Comparison of ENCODE assay signal across 8 cellular contexts in genomic region chr10:79562135-79562756, GRCh38. TPM values are rescaled to one million over a fixed set of nuclear protein-coding genes. Genes with fewer than 3 reads are reported as not detected.
DNase-seq lines count a peak whose midpoint lies in the region; ATAC-seq, FAIRE-seq and TF ChIP-seq lines count a peak whose summit lies in the region.

No MANE protein-coding gene starts in this region.

- no peak for FAIRE-seq in GM12892 (lab: Jason Lieb, UNC)

- H3K9me2 ChIP-seq in HCT116 (ENCODE audit: insufficient read depth) = no peaks in the 10 kb centered on the region

- H3K4me1 ChIP-seq in HCT116 (ENCODE audit: control insufficient read depth in 1 of 2, insufficient read depth in 2 of 2, low read length in 2 of 2) = no peaks in the 10 kb centered on the region

- no peaks in the 10 kb centered on the region for H4K20me1 ChIP-seq in HCT116 (ENCODE audit: insufficient read depth)

- peak; percentile 98 for ATAC-seq in HCT116

- intact Hi-C loops in HCT116 (cut with micrococcal nuclease) = loop anchor here (1.0 to 10.0 kb wide), 3 partner anchors 47 to 483 kb away; no protein-coding TSS in a partner anchor

- H2AFZ ChIP-seq in HCT116 (ENCODE audit: low read depth, low read length, poor library complexity, severe bottlenecking) = peak overlapping the region; percentile 64

- no peak overlapping the region for H3K27ac ChIP-seq in HCT116 (ENCODE audit: low read depth, low read length)

- no peak overlapping the region for H3K4me2 ChIP-seq in HCT116 (ENCODE audit: low read length)

- TF ChIP-seq CTCF in GM10248 (IDR thresholded peaks at IDR 0.05; ENCODE audit: control extremely low read depth, extremely low read depth, low read depth, missing control alignments) (peak; percentile 90), HCT116 (IDR thresholded peaks at IDR 0.05 in 2 of 3, conservative IDR thresholded peaks at IDR 0.05 in 1 of 3; ENCODE audit: borderline replicate concordance in 1 of 3, insufficient read depth in 1 of 3, low read depth in 2 of 3, low read length in 2 of 3) (peak; percentile 82 to 95 (median 94))

- no peak overlapping the region for H3K4me3 ChIP-seq in HCT116 (replicated peaks in 1 of 2; ENCODE audit: low read depth in 1 of 2, low read length in 2 of 2)

- no peak for TF ChIP-seq POLR2A in HCT116 (IDR thresholded peaks at IDR 0.05; ENCODE audit: borderline replicate concordance, extremely low read depth, insufficient read depth, insufficient read length)
- no peak for TF ChIP-seq POLR2A in GM12892 (IDR thresholded peaks at IDR 0.05; ENCODE audit: low read depth, low read length)

- H3K9me3 ChIP-seq in HCT116 (ENCODE audit: control insufficient read depth in 1 of 2, insufficient read depth in 1 of 2, low read depth in 1 of 2, low read length in 2 of 2) = no peaks in the 10 kb centered on the region

- no peaks in the 10 kb centered on the region for H3K79me2 ChIP-seq in HCT116 (ENCODE audit: insufficient read depth, low read length)

- POLR2A ChIA-PET in GM10248 (lab: Yijun Ruan, JAX) = no interaction called here
- POLR2A ChIA-PET in HCT116 (lab: Charles Lee) = no interaction called here

- no TSS peak for BruUV-seq in HCT116 (replicated peaks; lab: Mats Ljungman, UMichigan)

- RAD21 ChIA-PET in HCT116 (lab: Charles Lee; ENCODE audit: low non-redundant PET in 1 of 2, low total read pairs in 2 of 2, uncharacterized antibody in 2 of 2, unreplicated experiment in 2 of 2) = no interaction called here

- no peaks in the 10 kb centered on the region for H3K36me3 ChIP-seq in HCT116 (ENCODE audit: control insufficient read depth in 1 of 2, insufficient read depth in 2 of 2, low read length in 2 of 2)

- H3K9ac ChIP-seq in HCT116 (ENCODE audit: low read length) = no peak overlapping the region

- peak; percentile 83 for TF ChIP-seq RAD21 in HCT116 (IDR thresholded peaks at IDR 0.05; ENCODE audit: low read depth)

- CTCF ChIA-PET in GM10248 (lab: Yijun Ruan, JAX) (interaction anchor here (1.0 to 2.8 kb wide), 5 partner anchors 10 to 699 kb away, joined by 3 to 14 read pairs (median 3); no protein-coding TSS in a partner anchor), HCT116 (lab: Charles Lee) (no interaction called here)

- H3K27me3 ChIP-seq in HCT116 (ENCODE audit: insufficient read depth, low read length) = no peaks in the 10 kb centered on the region

- DNase-seq in GM10248 (ENCODE audit: extremely low spot score) = peak; percentile 62
- peak; percentile 34 for DNase-seq in HCT116 (ENCODE audit: low read depth, low spot score)
- peak; percentile 60 for DNase-seq in NAMALWA (ENCODE audit: low spot score)
- peak; percentile 10 to 44 (median 32) for DNase-seq in activated CD4-positive, CD25-positive, alpha-beta regulatory T cell (lab: John Stamatoyannopoulos, UW)
- DNase-seq in cerebellum (ENCODE audit: low spot score) = peak; percentile 54
- DNase-seq in left kidney (ENCODE audit: low read depth, low spot score) = peak; percentile 88
- peak; percentile 25 to 63 (median 40) for DNase-seq in stimulated activated CD4-positive, alpha-beta T cell treated with anti-CD3 and anti-CD28 coated beads, TNF-alpha, amount 100 ng/mL, for 24 hours (ENCODE audit: low read depth in 3 of 3)
- no peak for DNase-seq in GM12892 (ENCODE audit: insufficient read length)

TF ChIP-seq in HCT116, 20 proteins besides CTCF, POLR2A, EP300 and RAD21:
- peak; percentile 17 for TF ChIP-seq TCF7L2 (IDR thresholded peaks at IDR 0.05; ENCODE audit: borderline replicate concordance, extremely low read depth, insufficient read depth, insufficient read length)
- TF ChIP-seq CEBPB (IDR thresholded peaks at IDR 0.05; ENCODE audit: low read depth) = no peak
- TF ChIP-seq EZH2 (IDR thresholded peaks at IDR 0.05) = no peak
- TF ChIP-seq EGR1 (IDR thresholded peaks at IDR 0.05; ENCODE audit: low read depth) = no peak
- no peak for TF ChIP-seq POLR2AphosphoS5 (IDR thresholded peaks at IDR 0.05; ENCODE audit: low read depth, low read length)
- TF ChIP-seq, protein P1, sequence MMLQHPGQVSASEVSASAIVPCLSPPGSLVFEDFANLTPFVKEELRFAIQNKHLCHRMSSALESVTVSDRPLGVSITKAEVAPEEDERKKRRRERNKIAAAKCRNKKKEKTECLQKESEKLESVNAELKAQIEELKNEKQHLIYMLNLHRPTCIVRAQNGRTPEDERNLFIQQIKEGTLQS (IDR thresholded peaks at IDR 0.05) = no peak
- TF ChIP-seq JUND (IDR thresholded peaks at IDR 0.05) = no peak
- no peak for TF ChIP-seq YY1 (IDR thresholded peaks at IDR 0.05; ENCODE audit: extremely low read depth, insufficient replicate concordance, low read depth, low read length)
- TF ChIP-seq FOSL1 (IDR thresholded peaks at IDR 0.05; ENCODE audit: low read depth) = no peak
- TF ChIP-seq, protein P2, sequence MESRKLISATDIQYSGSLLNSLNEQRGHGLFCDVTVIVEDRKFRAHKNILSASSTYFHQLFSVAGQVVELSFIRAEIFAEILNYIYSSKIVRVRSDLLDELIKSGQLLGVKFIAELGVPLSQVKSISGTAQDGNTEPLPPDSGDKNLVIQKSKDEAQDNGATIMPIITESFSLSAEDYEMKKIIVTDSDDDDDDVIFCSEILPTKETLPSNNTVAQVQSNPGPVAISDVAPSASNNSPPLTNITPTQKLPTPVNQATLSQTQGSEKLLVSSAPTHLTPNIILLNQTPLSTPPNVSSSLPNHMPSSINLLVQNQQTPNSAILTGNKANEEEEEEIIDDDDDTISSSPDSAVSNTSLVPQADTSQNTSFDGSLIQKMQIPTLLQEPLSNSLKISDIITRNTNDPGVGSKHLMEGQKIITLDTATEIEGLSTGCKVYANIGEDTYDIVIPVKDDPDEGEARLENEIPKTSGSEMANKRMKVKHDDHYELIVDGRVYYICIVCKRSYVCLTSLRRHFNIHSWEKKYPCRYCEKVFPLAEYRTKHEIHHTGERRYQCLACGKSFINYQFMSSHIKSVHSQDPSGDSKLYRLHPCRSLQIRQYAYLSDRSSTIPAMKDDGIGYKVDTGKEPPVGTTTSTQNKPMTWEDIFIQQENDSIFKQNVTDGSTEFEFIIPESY (IDR thresholded peaks at IDR 0.05; ENCODE audit: extremely low read depth, insufficient replicate concordance, low read length) = no peak
- no peak for TF ChIP-seq ELF1 (IDR thresholded peaks at IDR 0.05; ENCODE audit: borderline replicate concordance, low read depth)
- no peak for TF ChIP-seq ZNF274 (IDR thresholded peaks at IDR 0.05; ENCODE audit: low read depth, low read length)
- TF ChIP-seq EZH2phosphoT487 (IDR thresholded peaks at IDR 0.05; ENCODE audit: borderline replicate concordance) = no peak
- TF ChIP-seq, protein P3, sequence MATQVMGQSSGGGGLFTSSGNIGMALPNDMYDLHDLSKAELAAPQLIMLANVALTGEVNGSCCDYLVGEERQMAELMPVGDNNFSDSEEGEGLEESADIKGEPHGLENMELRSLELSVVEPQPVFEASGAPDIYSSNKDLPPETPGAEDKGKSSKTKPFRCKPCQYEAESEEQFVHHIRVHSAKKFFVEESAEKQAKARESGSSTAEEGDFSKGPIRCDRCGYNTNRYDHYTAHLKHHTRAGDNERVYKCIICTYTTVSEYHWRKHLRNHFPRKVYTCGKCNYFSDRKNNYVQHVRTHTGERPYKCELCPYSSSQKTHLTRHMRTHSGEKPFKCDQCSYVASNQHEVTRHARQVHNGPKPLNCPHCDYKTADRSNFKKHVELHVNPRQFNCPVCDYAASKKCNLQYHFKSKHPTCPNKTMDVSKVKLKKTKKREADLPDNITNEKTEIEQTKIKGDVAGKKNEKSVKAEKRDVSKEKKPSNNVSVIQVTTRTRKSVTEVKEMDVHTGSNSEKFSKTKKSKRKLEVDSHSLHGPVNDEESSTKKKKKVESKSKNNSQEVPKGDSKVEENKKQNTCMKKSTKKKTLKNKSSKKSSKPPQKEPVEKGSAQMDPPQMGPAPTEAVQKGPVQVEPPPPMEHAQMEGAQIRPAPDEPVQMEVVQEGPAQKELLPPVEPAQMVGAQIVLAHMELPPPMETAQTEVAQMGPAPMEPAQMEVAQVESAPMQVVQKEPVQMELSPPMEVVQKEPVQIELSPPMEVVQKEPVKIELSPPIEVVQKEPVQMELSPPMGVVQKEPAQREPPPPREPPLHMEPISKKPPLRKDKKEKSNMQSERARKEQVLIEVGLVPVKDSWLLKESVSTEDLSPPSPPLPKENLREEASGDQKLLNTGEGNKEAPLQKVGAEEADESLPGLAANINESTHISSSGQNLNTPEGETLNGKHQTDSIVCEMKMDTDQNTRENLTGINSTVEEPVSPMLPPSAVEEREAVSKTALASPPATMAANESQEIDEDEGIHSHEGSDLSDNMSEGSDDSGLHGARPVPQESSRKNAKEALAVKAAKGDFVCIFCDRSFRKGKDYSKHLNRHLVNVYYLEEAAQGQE (IDR thresholded peaks at IDR 0.05; ENCODE audit: low read depth) = no peak
- TF ChIP-seq, protein P4, sequence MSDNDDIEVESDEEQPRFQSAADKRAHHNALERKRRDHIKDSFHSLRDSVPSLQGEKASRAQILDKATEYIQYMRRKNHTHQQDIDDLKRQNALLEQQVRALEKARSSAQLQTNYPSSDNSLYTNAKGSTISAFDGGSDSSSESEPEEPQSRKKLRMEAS (IDR thresholded peaks at IDR 0.05) = 0 out of 2 replicates have a peak, but pooled peaks have one; percentile 43
- no peak for TF ChIP-seq CBX3 (IDR thresholded peaks at IDR 0.05; ENCODE audit: low read depth)
- TF ChIP-seq SIN3A (IDR thresholded peaks at IDR 0.05; ENCODE audit: low read depth) = no peak

RNA-seq across cellular contexts. Expression of gene SFTPA2, which starts 2.0 kb away (rescaled TPM):
- 6.9 TPM for total RNA-seq in HCT116 (2021; ENCODE audit: unreplicated experiment)
- polyA plus RNA-seq in HCT116 (2012) = 0.12 TPM in 1 of 2 replicates, not detected in the other
- total RNA-seq in cerebellum = 6.1 TPM
- not detected for polyA plus RNA-seq in GM12892 (2012; ENCODE audit: missing spikeins)

RNA-seq across cellular contexts. Expression of gene SFTPA1, which starts 48.5 kb away (rescaled TPM):
- 6.5 TPM for total RNA-seq in HCT116 (2021; ENCODE audit: unreplicated experiment)
- polyA plus RNA-seq in HCT116 (2012) = not detected in 2 replicates
- 4.4 TPM for total RNA-seq in cerebellum
- not detected for polyA plus RNA-seq in GM12892 (2012; ENCODE audit: missing spikeins)

RNA-seq across cellular contexts. Expression of gene EIF5AL1, which starts 49.9 kb away (rescaled TPM):
- 5.6 TPM for total RNA-seq in HCT116 (2021; ENCODE audit: unreplicated experiment)
- 0.89 and 1.6 TPM in 2 replicates for polyA plus RNA-seq in HCT116 (2012)
- total RNA-seq in cerebellum = 0.09 TPM
- polyA plus RNA-seq in GM12892 (2012; ENCODE audit: missing spikeins) = 1.4 TPM
